ENCODE assay signal across 15 cellular contexts in genomic region chr2:10350666-10351215, GRCh38. TPM values are rescaled to one million over a fixed set of nuclear protein-coding genes. Genes with fewer than 3 reads are reported as not detected.
A peak's percentile ranks its signal among the peaks of the same experiment; 100 is the strongest.
DNase-seq lines count a peak whose midpoint lies in the region; ATAC-seq and TF ChIP-seq lines count a peak whose summit lies in the region.
"Had no signal": no experiment of that assay in that cellular context is flagged by ENCODE, and none has a peak within 500 bp of the region (broad histone marks: within the 10 kb centered on the region; RNA-seq: fewer than 3 reads in every experiment).

No MANE protein-coding gene starts in this region.

- H3K36me3 Mint-ChIP-seq in activated naive CD4-positive, alpha-beta T cell treated with anti-CD3 and anti-CD28 coated beads, Interleukin-2, amount 50 U/mL, for 24 hours: peaks cover 11% of the 10 kb centered on the region
- H3K36me3 Mint-ChIP-seq in activated naive CD4-positive, alpha-beta T cell treated with anti-CD3 and anti-CD28 coated beads, Interleukin-2, amount 10 ng/mL, durations not matched to agents 7 days and 5 days: peaks cover 13% of the 10 kb centered on the region
- peaks cover 31% of the 10 kb centered on the region for H3K36me3 Mint-ChIP-seq in activated naive CD8-positive, alpha-beta T cell treated with anti-CD3 and anti-CD28 coated beads for 36 hours
- peaks cover 12% of the 10 kb centered on the region for H3K36me3 Mint-ChIP-seq in stimulated activated memory B cell treated with anti-CD40 and anti-IgM and Interleukin-4, amounts not matched to agents 10 μg/mL and 1 μg/mL and 100 μg/mL, for 72 hours
- H3K36me3 Mint-ChIP-seq in WTC11: no peaks in the 10 kb centered on the region

- peaks cover 68% of the 10 kb centered on the region for H3K4me1 Mint-ChIP-seq in activated naive CD4-positive, alpha-beta T cell treated with anti-CD3 and anti-CD28 coated beads, Interleukin-2, amount 50 U/mL, for 24 hours
- peaks cover 22% of the 10 kb centered on the region for H3K4me1 Mint-ChIP-seq in activated naive CD4-positive, alpha-beta T cell treated with anti-CD3 and anti-CD28 coated beads, Interleukin-2, amount 10 ng/mL, durations not matched to agents 7 days and 5 days
- peaks cover 60% of the 10 kb centered on the region for H3K4me1 Mint-ChIP-seq in activated naive CD8-positive, alpha-beta T cell treated with anti-CD3 and anti-CD28 coated beads for 36 hours
- peaks cover 43% of the 10 kb centered on the region for H3K4me1 Mint-ChIP-seq in stimulated activated memory B cell treated with anti-CD40 and anti-IgM and Interleukin-4, amounts not matched to agents 10 μg/mL and 1 μg/mL and 100 μg/mL, for 72 hours
- peaks cover 5% of the 10 kb centered on the region for H3K4me1 Mint-ChIP-seq in WTC11

- H3K27me3 Mint-ChIP-seq in activated naive CD4-positive, alpha-beta T cell treated with anti-CD3 and anti-CD28 coated beads, Interleukin-2, amount 50 U/mL, for 24 hours: no peaks in the 10 kb centered on the region
- no peaks in the 10 kb centered on the region for H3K27me3 Mint-ChIP-seq in activated naive CD4-positive, alpha-beta T cell treated with anti-CD3 and anti-CD28 coated beads, Interleukin-2, amount 10 ng/mL, durations not matched to agents 7 days and 5 days
- H3K27me3 Mint-ChIP-seq in activated naive CD8-positive, alpha-beta T cell treated with anti-CD3 and anti-CD28 coated beads for 36 hours: no peaks in the 10 kb centered on the region
- no peaks in the 10 kb centered on the region for H3K27me3 Mint-ChIP-seq in stimulated activated memory B cell treated with anti-CD40 and anti-IgM and Interleukin-4, amounts not matched to agents 10 μg/mL and 1 μg/mL and 100 μg/mL, for 72 hours
- no peaks in the 10 kb centered on the region for H3K27me3 Mint-ChIP-seq in WTC11 (ENCODE audit: low read depth)

- POLR2A ChIA-PET in WTC11 (lab: Charles Lee): interaction anchor here (0.6 kb wide), 1 partner anchor 29 kb away, joined by 3 read pairs; no protein-coding TSS in a partner anchor

- no peak for DNase-seq in activated naive CD4-positive, alpha-beta T cell treated with anti-CD3 and anti-CD28 coated beads, Interleukin-2, amount 10 ng/mL, durations not matched to agents 7 days and 5 days
- no peak for DNase-seq in activated naive CD8-positive, alpha-beta T cell treated with anti-CD3 and anti-CD28 coated beads for 36 hours
- no peak for DNase-seq in Kasumi-1 (lab: John Stamatoyannopoulos, UW)
- no peak for DNase-seq in WTC11 (ENCODE audit: low spot score)
- DNase-seq in GM10266 (ENCODE audit: extremely low spot score): no peak
- DNase-seq: activated gamma-delta T cell, cerebellar nuclear complex, hippocampal formation, kidney glomerular epithelial cell, right lobe of liver, WERI-Rb-1 had no signal

- H3K4me3 Mint-ChIP-seq in activated naive CD4-positive, alpha-beta T cell treated with anti-CD3 and anti-CD28 coated beads, Interleukin-2, amount 50 U/mL, for 24 hours: no peak overlapping the region
- no peak overlapping the region for H3K4me3 Mint-ChIP-seq in activated naive CD4-positive, alpha-beta T cell treated with anti-CD3 and anti-CD28 coated beads, Interleukin-2, amount 10 ng/mL, durations not matched to agents 7 days and 5 days
- no peak overlapping the region for H3K4me3 Mint-ChIP-seq in activated naive CD8-positive, alpha-beta T cell treated with anti-CD3 and anti-CD28 coated beads for 36 hours
- no peak overlapping the region for H3K4me3 Mint-ChIP-seq in stimulated activated memory B cell treated with anti-CD40 and anti-IgM and Interleukin-4, amounts not matched to agents 10 μg/mL and 1 μg/mL and 100 μg/mL, for 72 hours
- no peak overlapping the region for H3K4me3 Mint-ChIP-seq in WTC11
- H3K4me3 Mint-ChIP-seq: GM23338 had no signal

- H3K9me3 Mint-ChIP-seq in activated naive CD4-positive, alpha-beta T cell treated with anti-CD3 and anti-CD28 coated beads, Interleukin-2, amount 50 U/mL, for 24 hours: no peaks in the 10 kb centered on the region
- H3K9me3 Mint-ChIP-seq in activated naive CD4-positive, alpha-beta T cell treated with anti-CD3 and anti-CD28 coated beads, Interleukin-2, amount 10 ng/mL, durations not matched to agents 7 days and 5 days: no peaks in the 10 kb centered on the region
- H3K9me3 Mint-ChIP-seq in activated naive CD8-positive, alpha-beta T cell treated with anti-CD3 and anti-CD28 coated beads for 36 hours: no peaks in the 10 kb centered on the region
- H3K9me3 Mint-ChIP-seq in stimulated activated memory B cell treated with anti-CD40 and anti-IgM and Interleukin-4, amounts not matched to agents 10 μg/mL and 1 μg/mL and 100 μg/mL, for 72 hours: no peaks in the 10 kb centered on the region
- H3K9me3 Mint-ChIP-seq in WTC11: peaks cover 3% of the 10 kb centered on the region; the same call in 1 of the 2 replicates
- H3K9me3 Mint-ChIP-seq: GM23338 had no signal

- peak overlapping the region; percentile 60 for H3K27ac Mint-ChIP-seq in activated naive CD4-positive, alpha-beta T cell treated with anti-CD3 and anti-CD28 coated beads, Interleukin-2, amount 50 U/mL, for 24 hours
- H3K27ac Mint-ChIP-seq in activated naive CD4-positive, alpha-beta T cell treated with anti-CD3 and anti-CD28 coated beads, Interleukin-2, amount 10 ng/mL, durations not matched to agents 7 days and 5 days: no peak overlapping the region
- peak overlapping the region; percentile 49 for H3K27ac Mint-ChIP-seq in activated naive CD8-positive, alpha-beta T cell treated with anti-CD3 and anti-CD28 coated beads for 36 hours
- peak overlapping the region; percentile 38 for H3K27ac Mint-ChIP-seq in stimulated activated memory B cell treated with anti-CD40 and anti-IgM and Interleukin-4, amounts not matched to agents 10 μg/mL and 1 μg/mL and 100 μg/mL, for 72 hours
- no peak overlapping the region for H3K27ac Mint-ChIP-seq in WTC11
- H3K27ac Mint-ChIP-seq: GM23338 had no signal

- CTCF ChIA-PET in activated naive CD4-positive, alpha-beta T cell treated with anti-CD3 and anti-CD28 coated beads, Interleukin-2, amount 10 ng/mL, durations not matched to agents 7 days and 5 days (lab: Charles Lee): no interaction called here
- CTCF ChIA-PET in WTC11 (lab: Charles Lee): no interaction called here

- no peak for TF ChIP-seq CTCF in WTC11 (IDR thresholded peaks at IDR 0.05)
- TF ChIP-seq CTCF in GM10266 (IDR thresholded peaks at IDR 0.05; ENCODE audit: control insufficient read depth, insufficient read depth, low read depth, missing control alignments): no peak

- ATAC-seq in HG03064 (IDR thresholded peaks at IDR 0.05; ENCODE audit: low read depth, unreplicated experiment) (peak; percentile 58), WTC11 (no peak)
- ATAC-seq in stimulated activated memory B cell treated with anti-CD40 and anti-IgM and Interleukin-4, amounts not matched to agents 10 μg/mL and 1 μg/mL and 100 μg/mL, for 72 hours: peak; percentile 43
- ATAC-seq: GM23338 had no signal

TF ChIP-seq in WTC11, 78 proteins besides CTCF, POLR2A, EP300 and RAD21 (continues in another document):
- TF ChIP-seq, protein P1, sequence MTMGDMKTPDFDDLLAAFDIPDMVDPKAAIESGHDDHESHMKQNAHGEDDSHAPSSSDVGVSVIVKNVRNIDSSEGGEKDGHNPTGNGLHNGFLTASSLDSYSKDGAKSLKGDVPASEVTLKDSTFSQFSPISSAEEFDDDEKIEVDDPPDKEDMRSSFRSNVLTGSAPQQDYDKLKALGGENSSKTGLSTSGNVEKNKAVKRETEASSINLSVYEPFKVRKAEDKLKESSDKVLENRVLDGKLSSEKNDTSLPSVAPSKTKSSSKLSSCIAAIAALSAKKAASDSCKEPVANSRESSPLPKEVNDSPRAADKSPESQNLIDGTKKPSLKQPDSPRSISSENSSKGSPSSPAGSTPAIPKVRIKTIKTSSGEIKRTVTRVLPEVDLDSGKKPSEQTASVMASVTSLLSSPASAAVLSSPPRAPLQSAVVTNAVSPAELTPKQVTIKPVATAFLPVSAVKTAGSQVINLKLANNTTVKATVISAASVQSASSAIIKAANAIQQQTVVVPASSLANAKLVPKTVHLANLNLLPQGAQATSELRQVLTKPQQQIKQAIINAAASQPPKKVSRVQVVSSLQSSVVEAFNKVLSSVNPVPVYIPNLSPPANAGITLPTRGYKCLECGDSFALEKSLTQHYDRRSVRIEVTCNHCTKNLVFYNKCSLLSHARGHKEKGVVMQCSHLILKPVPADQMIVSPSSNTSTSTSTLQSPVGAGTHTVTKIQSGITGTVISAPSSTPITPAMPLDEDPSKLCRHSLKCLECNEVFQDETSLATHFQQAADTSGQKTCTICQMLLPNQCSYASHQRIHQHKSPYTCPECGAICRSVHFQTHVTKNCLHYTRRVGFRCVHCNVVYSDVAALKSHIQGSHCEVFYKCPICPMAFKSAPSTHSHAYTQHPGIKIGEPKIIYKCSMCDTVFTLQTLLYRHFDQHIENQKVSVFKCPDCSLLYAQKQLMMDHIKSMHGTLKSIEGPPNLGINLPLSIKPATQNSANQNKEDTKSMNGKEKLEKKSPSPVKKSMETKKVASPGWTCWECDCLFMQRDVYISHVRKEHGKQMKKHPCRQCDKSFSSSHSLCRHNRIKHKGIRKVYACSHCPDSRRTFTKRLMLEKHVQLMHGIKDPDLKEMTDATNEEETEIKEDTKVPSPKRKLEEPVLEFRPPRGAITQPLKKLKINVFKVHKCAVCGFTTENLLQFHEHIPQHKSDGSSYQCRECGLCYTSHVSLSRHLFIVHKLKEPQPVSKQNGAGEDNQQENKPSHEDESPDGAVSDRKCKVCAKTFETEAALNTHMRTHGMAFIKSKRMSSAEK (CRISPR knock-in tag; IDR thresholded peaks at IDR 0.05; ENCODE audit: borderline replicate concordance): no peak
- TF ChIP-seq TP53 (CRISPR knock-in tag; IDR thresholded peaks at IDR 0.05) (no peak), CREM (CRISPR knock-in tag; IDR thresholded peaks at IDR 0.05) (no peak)

RNA-seq across cellular contexts. Expression of gene HPCAL1, which starts 48.0 kb away (rescaled TPM):
- 100 to 1,000 TPM; 100 to 105 TPM for total RNA-seq in activated naive CD8-positive, alpha-beta T cell treated with anti-CD3 and anti-CD28 coated beads for 36 hours
- total RNA-seq in WTC11 (2021): 10.5 to 12.4 TPM (median 11.8 TPM) in 3 replicates

Comparison
In these comparisons a context has a peak if more than half of its experiments do, and no peak if none do; other contexts are left out.
1. H3K27ac Mint-ChIP-seq: peak in activated naive CD4-positive, alpha-beta T cell treated with anti-CD3 and anti-CD28 coated beads, Interleukin-2, amount 50 U/mL, for 24 hours (single experiment), activated naive CD8-positive, alpha-beta T cell treated with anti-CD3 and anti-CD28 coated beads for 36 hours (single experiment) and stimulated activated memory B cell treated with anti-CD40 and anti-IgM and Interleukin-4, amounts not matched to agents 10 μg/mL and 1 μg/mL and 100 μg/mL, for 72 hours (single experiment); none in activated naive CD4-positive, alpha-beta T cell treated with anti-CD3 and anti-CD28 coated beads, Interleukin-2, amount 10 ng/mL, durations not matched to agents 7 days and 5 days (single experiment) and WTC11 (single experiment).